31 cellular contexts compared by ENCODE assay signal in genomic region chr4:53595823-53596222, GRCh38. TPM values are rescaled to one million over a fixed set of nuclear protein-coding genes. Genes with fewer than 3 reads are reported as not detected.
"Had no signal": no experiment of that assay in that cellular context is flagged by ENCODE, and none has a peak within 500 bp of the region (broad histone marks: within the 10 kb centered on the region; RNA-seq: fewer than 3 reads in every experiment).

No MANE protein-coding gene starts in this region.

- DNase-seq: activated CD4-positive, alpha-beta memory T cell treated with anti-CD3 and anti-CD28 coated beads for 36 hours; activated CD4-positive, alpha-beta T cell treated with anti-CD3 and anti-CD28 coated beads for 36 hours; activated CD4-positive, alpha-beta T cell treated with anti-CD3 and anti-CD28 coated beads, Interleukin-2, amount 10 ng/mL, durations not matched to agents 24 days and 14 days; activated CD4-positive, CD25-positive, alpha-beta regulatory T cell; activated CD4-positive, CD25-positive, alpha-beta regulatory T cell treated with anti-CD3 and anti-CD28 coated beads, Interleukin-2, amount 50 U/mL, for 72 hours; activated CD8-positive, alpha-beta memory T cell treated with anti-CD3 and anti-CD28 coated beads, Interleukin-2, amount 50 U/mL, for 48 hours; activated CD8-positive, alpha-beta T cell treated with anti-CD3 and anti-CD28 coated beads, Interleukin-2, amount 10 ng/mL, durations not matched to agents 7 days and 5 days; activated gamma-delta T cell; activated naive CD4-positive, alpha-beta T cell; activated naive CD4-positive, alpha-beta T cell treated with anti-CD3 and anti-CD28 coated beads, Interleukin-2, amount 10 ng/mL, durations not matched to agents 7 days and 5 days; activated naive CD8-positive, alpha-beta T cell treated with anti-CD3 and anti-CD28 coated beads, Interleukin-2, amount 10 ng/mL, durations not matched to agents 7 days and 5 days; activated T-cell treated with anti-CD3 and anti-CD28 coated beads for 4 hours; activated T-cell treated with anti-CD3 and anti-CD28 coated beads, Interleukin-2, amount 50 U/mL, for 24 hours; activated T-cell treated with anti-CD3 and anti-CD28 coated beads, Interleukin-2, amount 50 U/mL, for 72 hours; cortex of kidney; dermis blood vessel endothelial cell; effector CD4-positive, alpha-beta T cell; effector memory CD8-positive, alpha-beta T cell; foreskin fibroblast; gastrocnemius medialis; glutamatergic neuron; heart left ventricle; T-cell; T-helper 9 cell; WERI-Rb-1 had no signal

- H3K36me3 Mint-ChIP-seq: activated CD4-positive, alpha-beta memory T cell treated with anti-CD3 and anti-CD28 coated beads for 36 hours; activated naive CD4-positive, alpha-beta T cell treated with anti-CD3 and anti-CD28 coated beads, Interleukin-2, amount 10 ng/mL, durations not matched to agents 7 days and 5 days; activated naive CD8-positive, alpha-beta T cell treated with anti-CD3 and anti-CD28 coated beads, Interleukin-2, amount 10 ng/mL, durations not matched to agents 7 days and 5 days; brain; T-cell had no signal

- H3K27me3 ChIP-seq: ascending aorta, gastrocnemius medialis, heart left ventricle had no signal

- H3K9me3 Mint-ChIP-seq: activated CD4-positive, alpha-beta memory T cell treated with anti-CD3 and anti-CD28 coated beads for 36 hours; activated CD4-positive, alpha-beta T cell treated with anti-CD3 and anti-CD28 coated beads, Interleukin-2, amount 10 ng/mL, durations not matched to agents 24 days and 14 days; activated naive CD4-positive, alpha-beta T cell treated with anti-CD3 and anti-CD28 coated beads, Interleukin-2, amount 10 ng/mL, durations not matched to agents 7 days and 5 days; activated naive CD4-positive, alpha-beta T cell treated with anti-CD3 and anti-CD28 coated beads, Interleukin-2, amount 50 U/mL, for 72 hours; activated naive CD8-positive, alpha-beta T cell treated with anti-CD3 and anti-CD28 coated beads, Interleukin-2, amount 10 ng/mL, durations not matched to agents 7 days and 5 days; activated T-cell treated with anti-CD3 and anti-CD28 coated beads, Interleukin-2, amount 50 U/mL, for 24 hours; activated T-cell treated with anti-CD3 and anti-CD28 coated beads, Interleukin-2, amount 50 U/mL, for 72 hours; central memory CD8-positive, alpha-beta T cell; effector memory CD8-positive, alpha-beta T cell; T-cell; T-helper 1 cell treated with Interleukin-12 subunit alpha and Interleukin-12 subunit beta and Interleukin-4 antibody, amounts not matched to agents 30 μg/mL and 1 μg/mL, for 36 hours had no signal

- H3K4me1 Mint-ChIP-seq: activated CD4-positive, alpha-beta T cell treated with anti-CD3 and anti-CD28 coated beads, Interleukin-2, amount 10 ng/mL, durations not matched to agents 24 days and 14 days; activated naive CD8-positive, alpha-beta T cell treated with anti-CD3 and anti-CD28 coated beads, Interleukin-2, amount 10 ng/mL, durations not matched to agents 7 days and 5 days had no signal

- H3K4me3 ChIP-seq: ascending aorta, gastrocnemius medialis, heart left ventricle had no signal

- H3K4me3 Mint-ChIP-seq: activated CD4-positive, alpha-beta memory T cell treated with anti-CD3 and anti-CD28 coated beads for 36 hours; activated CD4-positive, alpha-beta T cell treated with anti-CD3 and anti-CD28 coated beads for 36 hours; activated CD4-positive, alpha-beta T cell treated with anti-CD3 and anti-CD28 coated beads, Interleukin-2, amount 10 ng/mL, durations not matched to agents 24 days and 14 days; activated CD8-positive, alpha-beta T cell treated with anti-CD3 and anti-CD28 coated beads, Interleukin-2, amount 10 ng/mL, durations not matched to agents 7 days and 5 days; activated naive CD4-positive, alpha-beta T cell treated with anti-CD3 and anti-CD28 coated beads, Interleukin-2, amount 10 ng/mL, durations not matched to agents 7 days and 5 days; activated naive CD8-positive, alpha-beta T cell treated with anti-CD3 and anti-CD28 coated beads, Interleukin-2, amount 10 ng/mL, durations not matched to agents 7 days and 5 days; activated T-cell treated with anti-CD3 and anti-CD28 coated beads, Interleukin-2, amount 50 U/mL, for 24 hours; activated T-cell treated with anti-CD3 and anti-CD28 coated beads, Interleukin-2, amount 50 U/mL, for 72 hours; brain; central memory CD8-positive, alpha-beta T cell; effector memory CD8-positive, alpha-beta T cell; T-cell; T-helper 1 cell treated with Interleukin-12 subunit alpha and Interleukin-12 subunit beta and Interleukin-4 antibody, amounts not matched to agents 30 μg/mL and 1 μg/mL, for 36 hours had no signal

- H3K9me3 ChIP-seq: ascending aorta, gastrocnemius medialis, heart left ventricle had no signal

- H3K36me3 ChIP-seq: ascending aorta, gastrocnemius medialis, heart left ventricle, WERI-Rb-1 had no signal

- H3K4me1 ChIP-seq: ascending aorta had no signal

- H3K27ac ChIP-seq: ascending aorta, gastrocnemius medialis, heart left ventricle, WERI-Rb-1 had no signal

- ATAC-seq: activated CD4-positive, alpha-beta T cell treated with anti-CD3 and anti-CD28 coated beads for 36 hours; activated CD8-positive, alpha-beta T cell treated with anti-CD3 and anti-CD28 coated beads, Interleukin-2, amount 10 ng/mL, durations not matched to agents 7 days and 5 days; activated naive CD4-positive, alpha-beta T cell treated with anti-CD3 and anti-CD28 coated beads, Interleukin-2, amount 50 U/mL, for 72 hours; activated T-cell treated with anti-CD3 and anti-CD28 coated beads, Interleukin-2, amount 50 U/mL, for 72 hours; effector memory CD8-positive, alpha-beta T cell; gastrocnemius medialis; heart left ventricle; T-cell had no signal

- H3K27ac Mint-ChIP-seq: activated CD4-positive, alpha-beta memory T cell treated with anti-CD3 and anti-CD28 coated beads for 36 hours; activated CD4-positive, alpha-beta T cell treated with anti-CD3 and anti-CD28 coated beads for 36 hours; activated CD4-positive, alpha-beta T cell treated with anti-CD3 and anti-CD28 coated beads, Interleukin-2, amount 10 ng/mL, durations not matched to agents 24 days and 14 days; activated CD8-positive, alpha-beta T cell treated with anti-CD3 and anti-CD28 coated beads, Interleukin-2, amount 10 ng/mL, durations not matched to agents 7 days and 5 days; activated naive CD4-positive, alpha-beta T cell treated with anti-CD3 and anti-CD28 coated beads, Interleukin-2, amount 10 ng/mL, durations not matched to agents 7 days and 5 days; activated naive CD4-positive, alpha-beta T cell treated with anti-CD3 and anti-CD28 coated beads, Interleukin-2, amount 50 U/mL, for 72 hours; activated naive CD8-positive, alpha-beta T cell treated with anti-CD3 and anti-CD28 coated beads, Interleukin-2, amount 10 ng/mL, durations not matched to agents 7 days and 5 days; activated T-cell treated with anti-CD3 and anti-CD28 coated beads, Interleukin-2, amount 50 U/mL, for 24 hours; activated T-cell treated with anti-CD3 and anti-CD28 coated beads, Interleukin-2, amount 50 U/mL, for 72 hours; brain; effector memory CD8-positive, alpha-beta T cell; T-cell; T-helper 1 cell treated with Interleukin-12 subunit alpha and Interleukin-12 subunit beta and Interleukin-4 antibody, amounts not matched to agents 30 μg/mL and 1 μg/mL, for 36 hours had no signal

RNA-seq across cellular contexts. Expression of gene LNX1, which starts 4.5 kb away (rescaled TPM):
- total RNA-seq: activated CD4-positive, alpha-beta memory T cell treated with anti-CD3 and anti-CD28 coated beads for 36 hours; activated CD4-positive, alpha-beta T cell treated with anti-CD3 and anti-CD28 coated beads for 36 hours; activated CD4-positive, alpha-beta T cell treated with anti-CD3 and anti-CD28 coated beads, Interleukin-2, amount 10 ng/mL, durations not matched to agents 24 days and 14 days; activated CD8-positive, alpha-beta T cell treated with anti-CD3 and anti-CD28 coated beads, Interleukin-2, amount 10 ng/mL, durations not matched to agents 7 days and 5 days; activated naive CD4-positive, alpha-beta T cell treated with anti-CD3 and anti-CD28 coated beads, Interleukin-2, amount 50 U/mL, for 72 hours; activated naive CD8-positive, alpha-beta T cell treated with anti-CD3 and anti-CD28 coated beads, Interleukin-2, amount 10 ng/mL, durations not matched to agents 7 days and 5 days; T-helper 2 cell treated with Interferon-gamma antibody and Interleukin-4, amounts not matched to agents 100 ng/mL and 5 ng/mL, for 36 hours had no signal
